ENCODE assay signal across 20 cellular contexts in the genomic region with DNA sequence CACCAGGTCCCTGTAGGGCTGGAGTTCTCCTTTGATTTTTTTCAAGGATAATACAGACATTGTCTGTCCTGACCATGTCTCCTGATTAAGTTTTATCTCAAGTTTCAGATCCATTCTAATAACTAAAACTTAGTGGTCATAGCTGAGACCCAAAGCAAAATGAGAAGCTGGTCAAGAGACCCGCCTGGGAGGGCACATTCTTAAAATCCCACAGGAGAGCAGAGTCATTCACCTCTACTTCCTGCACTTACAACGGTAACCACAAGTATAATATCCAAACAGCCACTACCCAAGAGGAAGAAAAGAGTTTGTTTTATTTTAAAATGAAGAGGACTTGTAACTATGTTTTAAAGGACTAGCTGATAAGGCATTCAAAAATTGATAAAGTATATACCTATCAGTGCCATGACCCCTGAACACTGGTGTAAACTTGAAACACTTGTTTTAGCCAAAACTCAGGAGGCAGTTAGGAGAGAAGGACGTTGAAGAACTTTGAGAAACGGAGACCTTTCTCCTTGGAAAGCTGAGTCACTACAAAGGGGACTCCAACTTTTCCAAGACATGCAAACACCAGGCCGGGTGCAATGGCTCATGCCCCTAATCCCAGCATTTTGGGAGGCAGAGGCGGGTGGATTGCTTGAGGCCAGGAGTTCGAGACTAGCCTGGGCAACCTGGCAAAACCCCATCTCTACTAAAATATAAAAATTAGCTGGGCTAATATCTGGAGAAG.
DNase-seq lines count a peak whose midpoint lies in the region; ATAC-seq, FAIRE-seq and TF ChIP-seq lines count a peak whose summit lies in the region.
"Had no signal": no experiment of that assay in that cellular context is flagged by ENCODE, and none has a peak within 500 bp of the region (broad histone marks: within the 10 kb centered on the region; RNA-seq: fewer than 3 reads in every experiment).

No MANE protein-coding gene starts in this region.

- H3K9me3 ChIP-seq in BLaER1 treated with 17β-estradiol and CSF1 and Interleukin-3, amounts not matched to agents 10 nM and 100 nM (replicated peaks in 1 of 11), result peaks cover 5 to 17% (median 13%) of the 10 kb centered on the region in 11 experiments; a peak in 20 of 22 replicates

- peak; percentile 12 for DNase-seq in RCC 7860 (ENCODE audit: low spot score)
- peak; percentile 18 for DNase-seq in astrocyte of the cerebellum (ENCODE audit: low read depth)
- DNase-seq in UCSD-AML1 (lab: John Stamatoyannopoulos, UW; ENCODE audit: unreplicated experiment), result no peak
- DNase-seq in ACHN, result no peak
- DNase-seq: 8988T; CD4-positive, alpha-beta T cell; CD8-positive, alpha-beta memory T cell; DMS 273 treated with DMSO at 0.1 percent for 48 hours; GF-D8; GM23248; H7; HCEC 1CT had no signal

- peaks cover 0 to 11% (median 9%) of the 10 kb centered on the region in 10 experiments; a peak in 10 of 20 replicates for H3K4me1 ChIP-seq in BLaER1 treated with 17β-estradiol and CSF1 and Interleukin-3, amounts not matched to agents 10 nM and 100 nM
- H3K4me1 ChIP-seq: A549 had no signal

- FAIRE-seq in RCC 7860 (lab: Jason Lieb, UNC), result no peak
- FAIRE-seq: A549, D721Med, GM12891, GM18507, H1 had no signal

- no peaks in the 10 kb centered on the region for H3K27me3 ChIP-seq in BLaER1 treated with 17β-estradiol and CSF1 and Interleukin-3, amounts not matched to agents 10 nM and 100 nM

- no peaks in the 10 kb centered on the region for H3K36me3 ChIP-seq in BLaER1 treated with 17β-estradiol and CSF1 and Interleukin-3, amounts not matched to agents 10 nM and 100 nM

- no peak overlapping the region for H3K9ac ChIP-seq in BLaER1 treated with 17β-estradiol and CSF1 and Interleukin-3, amounts not matched to agents 10 nM and 100 nM
- H3K9ac ChIP-seq: GM23248 had no signal

- in situ Hi-C loops in astrocyte of the cerebellum (cut with HindIII; ENCODE audit: low sequenced_read_pairs) (no loop called here), ACHN (cut with HindIII; ENCODE audit: low pct_ligation_motif_present, low pct_unique_long_range_greater_than_20kb, low sequenced_read_pairs) (no loop called here)

- H4K20me1 ChIP-seq in BLaER1 treated with 17β-estradiol and CSF1 and Interleukin-3, amounts not matched to agents 10 nM and 100 nM, result no peaks in the 10 kb centered on the region

- peak overlapping the region in 8 of 11 experiments; percentile 18 to 56 (median 44); a peak in 16 of 22 replicates for H3K4me2 ChIP-seq in BLaER1 treated with 17β-estradiol and CSF1 and Interleukin-3, amounts not matched to agents 10 nM and 100 nM
- H3K4me2 ChIP-seq: A549 had no signal

- no peak overlapping the region for H3K27ac ChIP-seq in BLaER1 treated with 17β-estradiol and CSF1 and Interleukin-3, amounts not matched to agents 10 nM and 100 nM
- H3K27ac ChIP-seq: A549, GM23248 had no signal

- no peak for TF ChIP-seq CTCF in astrocyte of the cerebellum (IDR thresholded peaks at IDR 0.05; ENCODE audit: low read depth, low read length, missing control alignments)

- ATAC-seq in GM21825 (IDR thresholded peaks at IDR 0.05; ENCODE audit: unreplicated experiment), result no peak
- ATAC-seq in GM21717 (IDR thresholded peaks at IDR 0.05; ENCODE audit: unreplicated experiment), result no peak
- ATAC-seq: A549 had no signal

- H3K4me3 ChIP-seq in BLaER1 treated with 17β-estradiol and CSF1 and Interleukin-3, amounts not matched to agents 10 nM and 100 nM, result no peak overlapping the region
- H3K4me3 ChIP-seq in astrocyte of the cerebellum (ENCODE audit: low read depth, low read length), result no peak overlapping the region
- H3K4me3 ChIP-seq: A549, GM23248 had no signal

Comparison
In these comparisons a context has a peak if more than half of its experiments do, and no peak if none do; other contexts are left out.
1. DNase-seq: peak in RCC 7860 (single experiment) and astrocyte of the cerebellum (single experiment); none in UCSD-AML1 (single experiment) and ACHN (single experiment).